ENCODE assay signal across 8 cellular contexts in genomic region chr14:23327947-23328744, GRCh38. TPM values are rescaled to one million over a fixed set of nuclear protein-coding genes. Genes with fewer than 3 reads are reported as not detected.
DNase-seq lines count a peak whose midpoint lies in the region; ATAC-seq and TF ChIP-seq lines count a peak whose summit lies in the region.

No MANE protein-coding gene starts in this region.

- CTCF ChIA-PET in PC-9 (lab: Charles Lee) = interaction anchor here (0.6 kb wide), 3 partner anchors 58 to 160 kb away, joined by 3 to 9 read pairs (median 5); no protein-coding TSS in a partner anchor

- H3K4me3 ChIP-seq in PC-9 = no peak overlapping the region
- H3K4me3 ChIP-seq in fibroblast of pulmonary artery (replicated peaks; ENCODE audit: low read depth, low read length) = no peak overlapping the region
- H3K4me3 ChIP-seq in neutrophil (ENCODE audit: low read depth in 1 of 2, low read length in 1 of 2) = no peak overlapping the region
- H3K4me3 ChIP-seq in transverse colon = no peak overlapping the region

- no peaks in the 10 kb centered on the region for H3K9me2 ChIP-seq in PC-9 (ENCODE audit: insufficient read depth)

- TF ChIP-seq CTCF in PC-9 (conservative IDR thresholded peaks at IDR 0.05) = peak; percentile 77
- peak; percentile 91 for TF ChIP-seq CTCF in fibroblast of pulmonary artery (IDR thresholded peaks at IDR 0.05; ENCODE audit: low read length, missing control alignments)
- TF ChIP-seq CTCF in neutrophil (IDR thresholded peaks at IDR 0.05) = peak; percentile 91
- peak; percentile 85 to 90 (median 86) for TF ChIP-seq CTCF in transverse colon (IDR thresholded peaks at IDR 0.05)

- ATAC-seq in HG02678 (IDR thresholded peaks at IDR 0.05; ENCODE audit: unreplicated experiment) = no peak

- in situ Hi-C loops in KBM-7 (cut with MboI; ENCODE audit: low pct_unique_long_range_greater_than_20kb, low sequenced_read_pairs) (no loop called here), transverse colon (cut with MboI; ENCODE audit: low pct_ligation_motif_present in 1 of 4, low pct_unique_long_range_greater_than_20kb in 1 of 4, low sequenced_read_pairs in 3 of 4) (loop anchor here in 2 of 4 donors (25.0 kb wide), 1 partner anchor 234 kb away; the partner anchor contains the start of genes AP1G2 (in 2 of the 2), THTPA (in 2 of the 2) and ZFHX2 (in 2 of the 2))

- peak; percentile 73 for DNase-seq in EL
- DNase-seq in KBM-7 = peak; percentile 67
- DNase-seq in PC-9 = peak; percentile 35 to 36
- DNase-seq in activated T-cell treated with anti-CD3 and anti-CD28 coated beads, Interleukin-2, amount 50 U/mL, for 48 hours = peak; percentile 75
- DNase-seq in fibroblast of pulmonary artery (ENCODE audit: low read depth) = peak; percentile 86
- peak; percentile 76 for DNase-seq in transverse colon

- H3K4me1 ChIP-seq in PC-9 (replicated peaks; ENCODE audit: insufficient read depth) (peaks cover 3% of the 10 kb centered on the region; the same call in 1 of the 2 replicates), neutrophil (ENCODE audit: control insufficient read depth in 1 of 2, insufficient read depth in 1 of 2, low read depth in 1 of 2, low read length in 1 of 2) (peaks cover under 1 to 2% of the 10 kb centered on the region in 2 experiments), transverse colon (peaks cover under 1 to 8% (median 2%) of the 10 kb centered on the region in 4 donors)

- peaks cover 24% of the 10 kb centered on the region; the same call in 1 of the 2 replicates for H3F3A ChIP-seq in PC-9 (ENCODE audit: insufficient read depth, low read depth)

- H4K20me1 ChIP-seq in PC-9 (ENCODE audit: insufficient read depth) = no peaks in the 10 kb centered on the region

- H3K9me3 ChIP-seq in PC-9 (ENCODE audit: insufficient read depth, low read depth) (no peaks in the 10 kb centered on the region), neutrophil (no peaks in the 10 kb centered on the region), transverse colon (no peaks in the 10 kb centered on the region)

- no TSS peak for BruUV-seq in PC-9 (replicated peaks; lab: Mats Ljungman, UMichigan)

- H3K4me2 ChIP-seq in PC-9 = no peak overlapping the region

- H3K36me3 ChIP-seq in PC-9 (ENCODE audit: low read depth) = peaks cover 12% of the 10 kb centered on the region; the same call in 1 of the 2 replicates
- peaks cover 32% of the 10 kb centered on the region for H3K36me3 ChIP-seq in neutrophil
- H3K36me3 ChIP-seq in transverse colon = peaks cover 0 to 24% (median 8%) of the 10 kb centered on the region in 4 donors

- H3K27me3 ChIP-seq in PC-9 (ENCODE audit: insufficient read depth, low read depth) (0 out of 2 replicates have a peak, but pooled peaks cover 8% of the 10 kb centered on the region), neutrophil (peaks cover 7% of the 10 kb centered on the region), transverse colon (no peaks in the 10 kb centered on the region)

- H2AFZ ChIP-seq in PC-9 = no peak overlapping the region

- TF ChIP-seq POLR2A in transverse colon (IDR thresholded peaks at IDR 0.05) = no peak

- H3K27ac ChIP-seq in PC-9 (no peak overlapping the region), neutrophil (no peak overlapping the region), transverse colon (no peak overlapping the region)

- whole genome bisulfite sequencing in transverse colon (ENCODE audit: low coverage in 1 of 2), 2 donors = 44 to 57% methylated on average over 2 to 4 of the region's 4 CpGs

- POLR2A ChIA-PET in PC-9 (lab: Charles Lee; ENCODE audit: unreplicated experiment) = interaction anchor here (0.7 kb wide), 1 partner anchor 8 kb away, joined by 3 read pairs; no protein-coding TSS in a partner anchor

- intact Hi-C loops in PC-9 (cut with micrococcal nuclease; ENCODE audit: unreplicated experiment) (loop anchor here (1.0 to 5.0 kb wide), 2 partner anchors 52 to 229 kb away; partner anchors contain the start of gene THTPA), transverse colon (cut with DNase I; ENCODE audit: low total_unique reads) (loop anchor here (2.0 kb wide), 1 partner anchor 53 kb away; no protein-coding TSS in a partner anchor)

- peaks cover 10% of the 10 kb centered on the region; the same call in 1 of the 2 replicates for H3K79me2 ChIP-seq in PC-9 (ENCODE audit: low read depth)

- TF ChIP-seq EP300 in transverse colon (IDR thresholded peaks at IDR 0.05; ENCODE audit: low read depth) = no peak

RNA-seq across cellular contexts. Expression of gene PABPN1, which starts 6.9 kb away (rescaled TPM):
- total RNA-seq in PC-9 (2021) (107 and 142 TPM in 2 replicates), transverse colon (100 to 1,000 TPM in 1 of 4 donors, 10 to 100 TPM in 3; 50.0 to 149 (median 63.7) TPM)

RNA-seq across cellular contexts. Expression of gene BCL2L2, which starts 21.5 kb away (rescaled TPM):
- total RNA-seq in PC-9 (2021) (20.3 and 25.7 TPM in 2 replicates), transverse colon (10 to 100 TPM; 23.9 to 49.0 (median 43.0) TPM)

RNA-seq across cellular contexts. Expression of gene SLC22A17, which starts 24.5 kb away (rescaled TPM):
- total RNA-seq in PC-9 (2021) = not detected in 2 replicates
- 10 to 100 TPM in 1 of 4 donors, 1 to 10 TPM in 3; 4.0 to 14.2 (median 8.5) TPM for total RNA-seq in transverse colon

RNA-seq across cellular contexts. Expression of gene PPP1R3E, which starts 25.5 kb away (rescaled TPM):
- total RNA-seq in PC-9 (2021) = 8.1 and 9.5 TPM in 2 replicates
- 10 to 100 TPM in 3 of 4 donors, 1 to 10 TPM in 1; 9.1 to 13.9 (median 11.0) TPM for total RNA-seq in transverse colon

RNA-seq across cellular contexts. Expression of gene EFS, which starts 36.8 kb away (rescaled TPM):
- not detected in 2 replicates for total RNA-seq in PC-9 (2021)
- total RNA-seq in transverse colon = 10 to 100 TPM in 1 of 4 donors, 1 to 10 TPM in 2, under 1 TPM in 1; 0.60 to 10.5 (median 3.3) TPM

Comparison
In these comparisons a context has a peak if more than half of its experiments do, and no peak if none do; other contexts are left out.
1. DNase-seq: peak in every context shown above with its lines; median percentile 86 in fibroblast of pulmonary artery; 76 in transverse colon; 75 in activated T-cell treated with anti-CD3 and anti-CD28 coated beads, Interleukin-2, amount 50 U/mL, for 48 hours; 73 in EL; 67 in KBM-7; 36 in PC-9.